ENCODE assay signal across 8 cellular contexts in genomic region chr1:46527474-46528296, GRCh38. TPM values are rescaled to one million over a fixed set of nuclear protein-coding genes. Genes with fewer than 3 reads are reported as not detected.
A peak's percentile ranks its signal among the peaks of the same experiment; 100 is the strongest.
DNase-seq lines count a peak whose midpoint lies in the region; FAIRE-seq and TF ChIP-seq lines count a peak whose summit lies in the region.

No MANE protein-coding gene starts in this region.

- POLR2A ChIA-PET in A673 (lab: Charles Lee; ENCODE audit: low non-redundant PET) = no interaction called here

- no peak overlapping the region for H3K27ac ChIP-seq in A673 (ENCODE audit: low read depth, low read length, poor library complexity, severe bottlenecking)

- TF ChIP-seq CTCF in A673 (conservative IDR thresholded peaks at IDR 0.05; ENCODE audit: low read depth, low read length) (peak; percentile 95), GM13976 (IDR thresholded peaks at IDR 0.05; ENCODE audit: borderline replicate concordance, control extremely low read depth, extremely low read depth, insufficient read depth, missing control alignments) (peak; percentile 90), LNCaP clone FGC (IDR thresholded peaks at IDR 0.05; ENCODE audit: control insufficient read depth, extremely low read depth, insufficient read depth) (peak; percentile 98)

- peaks cover 40% of the 10 kb centered on the region for H3K4me1 ChIP-seq in A673 (ENCODE audit: insufficient read depth, low read length, poor library complexity, severe bottlenecking)

- no TSS peak for BruUV-seq in A673 (replicated peaks; lab: Mats Ljungman, UMichigan)

- intact Hi-C loops in A673 (cut with micrococcal nuclease; ENCODE audit: unreplicated experiment) = loop anchor here (1.0 to 2.0 kb wide), 5 partner anchors 39 to 197 kb away; partner anchors contain the start of gene DMBX1

- peaks cover 18% of the 10 kb centered on the region for H3K27me3 ChIP-seq in A673 (replicated peaks; ENCODE audit: insufficient read depth, low read depth, low read length, poor library complexity)

- DNase-seq in A673 (ENCODE audit: low spot score) (peak; percentile 83), GM13976 (ENCODE audit: low spot score) (peak; percentile 90), LNCaP clone FGC (ENCODE audit: low read depth) (peak; percentile 8), SK-N-DZ (ENCODE audit: low spot score) (peak; percentile 56), glomerular visceral epithelial cell (ENCODE audit: extremely low spot score) (peak; percentile 75), pons (ENCODE audit: low spot score) (peak; percentile 73), urothelium cell line (ENCODE audit: low spot score) (peak; percentile 86)
- peak; percentile 80 for DNase-seq in activated naive CD4-positive, alpha-beta T cell treated with Interleukin-2 at 50 U/mL for 16 hours

- no peaks in the 10 kb centered on the region for H3K9me3 ChIP-seq in A673 (ENCODE audit: low read depth, low read length, poor library complexity, severe bottlenecking)

- H3K4me3 ChIP-seq in A673 (ENCODE audit: low read depth, low read length, poor library complexity, severe bottlenecking) (no peak overlapping the region), LNCaP clone FGC (ENCODE audit: low read depth, low read length) (no peak overlapping the region)

- H3K36me3 ChIP-seq in A673 (ENCODE audit: insufficient read depth, low read length, poor library complexity, severe bottlenecking) = no peaks in the 10 kb centered on the region

- in situ Hi-C loops in GM13976 (cut with MboI; ENCODE audit: low sequenced_read_pairs, unreplicated experiment) = loop anchor here (5.0 kb wide), 1 partner anchor 50 kb away; no protein-coding TSS in a partner anchor

- FAIRE-seq in urothelium cell line (lab: Jason Lieb, UNC) = peak; percentile 17

- CTCF ChIA-PET in A673 (lab: Charles Lee) = interaction anchor here (0.7 to 2.6 kb wide), 6 partner anchors 50 to 86 kb away, joined by 3 to 38 read pairs (median 8); no protein-coding TSS in a partner anchor

RNA-seq across cellular contexts. Expression of gene KNCN, which starts 23.8 kb away (rescaled TPM):
- not detected in 2 replicates for total RNA-seq in A673 (2021)
- polyA plus RNA-seq in SK-N-DZ (2014; cell fraction: cytosol; rRNA removed) = not detected in 2 replicates
- not detected in 2 replicates for polyA plus RNA-seq in SK-N-DZ (2014; cell fraction: nucleus; rRNA removed)

RNA-seq across cellular contexts. Expression of gene DMBX1, which starts 38.0 kb away (rescaled TPM):
- 0.69 and 1.4 TPM in 2 replicates for total RNA-seq in A673 (2021)
- polyA plus RNA-seq in SK-N-DZ (2014; cell fraction: cytosol; rRNA removed) = not detected in 2 replicates
- polyA plus RNA-seq in SK-N-DZ (2014; cell fraction: nucleus; rRNA removed) = not detected in 2 replicates

Comparison
In these comparisons a context has a peak if more than half of its experiments do, and no peak if none do; other contexts are left out.
1. DNase-seq: peak in every context shown above with its lines; median percentile 90 in GM13976; 86 in urothelium cell line; 83 in A673; 80 in activated naive CD4-positive, alpha-beta T cell treated with Interleukin-2 at 50 U/mL for 16 hours; 75 in glomerular visceral epithelial cell; 73 in pons; 56 in SK-N-DZ; 8 in LNCaP clone FGC.